In the genomic region with DNA sequence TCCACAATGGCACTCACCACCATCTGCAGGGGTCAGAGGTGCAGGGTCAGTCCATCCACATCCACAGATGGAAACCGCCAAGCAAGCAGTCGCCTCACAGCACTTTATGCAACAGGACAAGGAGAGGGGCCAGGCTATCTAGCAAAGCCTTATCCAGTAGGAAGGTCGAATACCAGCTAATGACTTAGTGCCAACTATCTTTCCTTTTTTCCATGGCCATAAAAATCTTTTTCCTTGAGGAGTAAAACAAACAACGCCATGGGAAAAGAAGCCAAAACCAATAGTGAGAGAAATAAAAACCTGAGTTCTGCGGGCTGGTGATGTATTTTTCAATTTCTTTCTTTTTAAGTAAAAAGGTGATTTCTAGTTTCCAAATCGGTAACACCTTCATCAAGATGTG, we compare ENCODE assay signal across 18 cellular contexts.
"Had no signal": no experiment of that assay in that cellular context is flagged by ENCODE, and none has a peak within 500 bp of the region (broad histone marks: within the 10 kb centered on the region; RNA-seq: fewer than 3 reads in every experiment).

No MANE protein-coding gene starts in this region.

- H3K9me3 ChIP-seq: pancreas, transverse colon had no signal

- H3K27ac ChIP-seq: foreskin keratinocyte, pancreas, WERI-Rb-1 had no signal

- H3K27me3 ChIP-seq: foreskin keratinocyte, pancreas, transverse colon had no signal

- H3K27me3 Mint-ChIP-seq: activated CD8-positive, alpha-beta T cell treated with anti-CD3 and anti-CD28 coated beads for 36 hours; activated naive CD8-positive, alpha-beta T cell treated with anti-CD3 and anti-CD28 coated beads, Interleukin-2, amount 50 U/mL, for 24 hours; naive thymus-derived CD4-positive, alpha-beta T cell; stimulated activated memory B cell treated with anti-CD40 and anti-IgM and Interleukin-4, amounts not matched to agents 10 μg/mL and 1 μg/mL and 100 μg/mL, for 72 hours had no signal

- H3K4me3 Mint-ChIP-seq: activated CD8-positive, alpha-beta T cell treated with anti-CD3 and anti-CD28 coated beads for 36 hours; activated naive CD8-positive, alpha-beta T cell treated with anti-CD3 and anti-CD28 coated beads, Interleukin-2, amount 50 U/mL, for 24 hours; immature natural killer cell; naive thymus-derived CD4-positive, alpha-beta T cell; stimulated activated memory B cell treated with anti-CD40 and anti-IgM and Interleukin-4, amounts not matched to agents 10 μg/mL and 1 μg/mL and 100 μg/mL, for 72 hours; T-helper 1 cell treated with Interleukin-12 subunit alpha and Interleukin-12 subunit beta and Interleukin-4 antibody, amounts not matched to agents 30 μg/mL and 1 μg/mL, for 36 hours had no signal

- H3K27ac Mint-ChIP-seq: activated CD8-positive, alpha-beta T cell treated with anti-CD3 and anti-CD28 coated beads for 36 hours; activated naive CD8-positive, alpha-beta T cell treated with anti-CD3 and anti-CD28 coated beads, Interleukin-2, amount 50 U/mL, for 24 hours; stimulated activated memory B cell treated with anti-CD40 and anti-IgM and Interleukin-4, amounts not matched to agents 10 μg/mL and 1 μg/mL and 100 μg/mL, for 72 hours; T-helper 1 cell treated with Interleukin-12 subunit alpha and Interleukin-12 subunit beta and Interleukin-4 antibody, amounts not matched to agents 30 μg/mL and 1 μg/mL, for 36 hours had no signal

- H3K4me3 ChIP-seq: lung, pancreas, transverse colon had no signal

- H3K9me3 Mint-ChIP-seq: stimulated activated memory B cell treated with anti-CD40 and anti-IgM and Interleukin-4, amounts not matched to agents 10 μg/mL and 1 μg/mL and 100 μg/mL, for 72 hours; T-helper 1 cell treated with Interleukin-12 subunit alpha and Interleukin-12 subunit beta and Interleukin-4 antibody, amounts not matched to agents 30 μg/mL and 1 μg/mL, for 36 hours had no signal

- DNase-seq: activated CD8-positive, alpha-beta T cell treated with anti-CD3 and anti-CD28 coated beads for 36 hours; activated naive CD4-positive, alpha-beta T cell treated with Interleukin-2 at 50 U/mL for 16 hours; activated naive CD8-positive, alpha-beta T cell treated with anti-CD3 and anti-CD28 coated beads, Interleukin-2, amount 50 U/mL, for 24 hours; activated T-cell treated with anti-CD3 and anti-CD28 coated beads, Interleukin-2, amount 50 U/mL, for 48 hours; caudate nucleus; cortex of kidney; effector CD8-positive, alpha-beta T cell; head of caudate nucleus; immature natural killer cell; midbrain; naive thymus-derived CD4-positive, alpha-beta T cell; pancreas; transverse colon; WERI-Rb-1 had no signal

- ATAC-seq: activated CD8-positive, alpha-beta T cell treated with anti-CD3 and anti-CD28 coated beads for 36 hours; activated naive CD8-positive, alpha-beta T cell treated with anti-CD3 and anti-CD28 coated beads, Interleukin-2, amount 50 U/mL, for 24 hours; naive thymus-derived CD4-positive, alpha-beta T cell; stimulated activated memory B cell treated with anti-CD40 and anti-IgM and Interleukin-4, amounts not matched to agents 10 μg/mL and 1 μg/mL and 100 μg/mL, for 72 hours had no signal
